Comparison of ENCODE assay signal across 14 cellular contexts in genomic region chr15:70856177-70856883, GRCh38. TPM values are rescaled to one million over a fixed set of nuclear protein-coding genes. Genes with fewer than 3 reads are reported as not detected.
DNase-seq lines count a peak whose midpoint lies in the region; ATAC-seq and TF ChIP-seq lines count a peak whose summit lies in the region.
"Had no signal": no experiment of that assay in that cellular context is flagged by ENCODE, and none has a peak within 500 bp of the region (broad histone marks: within the 10 kb centered on the region; RNA-seq: fewer than 3 reads in every experiment).

No MANE protein-coding gene starts in this region.

- H3K36me3 ChIP-seq in Panc1 (ENCODE audit: control insufficient read depth, insufficient read depth, low read length): no peaks in the 10 kb centered on the region
- H3K36me3 ChIP-seq in esophagus squamous epithelium: no peaks in the 10 kb centered on the region

- POLR2A ChIA-PET in AG04449 (lab: Yijun Ruan, JAX): interaction anchor here (0.6 to 1.9 kb wide), 8 partner anchors 18 to 143 kb away, joined by 3 to 7 read pairs (median 4); no protein-coding TSS in a partner anchor
- POLR2A ChIA-PET in Panc1 (lab: Charles Lee): interaction anchor here (0.5 to 1.1 kb wide), 2 partner anchors 25 to 251 kb away, joined by 4 to 6 read pairs; no protein-coding TSS in a partner anchor
- POLR2A ChIA-PET in GM10248 (lab: Yijun Ruan, JAX): no interaction called here

- TF ChIP-seq POLR2A in esophagus squamous epithelium (IDR thresholded peaks at IDR 0.05): no peak

- H3K27me3 ChIP-seq in Panc1 (ENCODE audit: control insufficient read depth, insufficient read depth, low read length): no peaks in the 10 kb centered on the region
- H3K27me3 ChIP-seq in esophagus squamous epithelium: peaks cover 0 to 42% (median 1%) of the 10 kb centered on the region in 4 donors

- H3K9me3 Mint-ChIP-seq in osteocyte (ENCODE audit: unreplicated experiment) (no peaks in the 10 kb centered on the region), glutamatergic neuron (ENCODE audit: unreplicated experiment) (peaks cover 2% of the 10 kb centered on the region)
- H3K9me3 Mint-ChIP-seq: naive thymus-derived CD4-positive, alpha-beta T cell; T-helper 1 cell treated with Interleukin-12 subunit alpha and Interleukin-12 subunit beta and Interleukin-4 antibody, amounts not matched to agents 30 μg/mL and 1 μg/mL, for 36 hours had no signal

- DNase-seq in AG04449 (ENCODE audit: low read depth, low spot score) (no peak), Panc1 (ENCODE audit: low read depth, low spot score) (no peak), esophagus squamous epithelium (lab: John Stamatoyannopoulos, UW) (no peak), osteocyte (ENCODE audit: extremely low spot score, unreplicated experiment) (no peak), GF-D8 (lab: John Stamatoyannopoulos, UW) (no peak), GM10248 (ENCODE audit: extremely low spot score) (no peak), glutamatergic neuron (no peak)
- DNase-seq: activated CD8-positive, alpha-beta memory T cell treated with anti-CD3 and anti-CD28 coated beads, Interleukin-2, amount 10 ng/mL, durations not matched to agents 7 days and 5 days; naive thymus-derived CD4-positive, alpha-beta T cell; NCI-H524 treated with DMSO at 0.1 percent for 48 hours; stimulated activated CD4-positive, alpha-beta T cell treated with anti-CD3 and anti-CD28 coated beads, Interleukin-4, amount 100 ng/mL, for 1 hour had no signal

- H3K9me3 ChIP-seq in Panc1 (ENCODE audit: control insufficient read depth, insufficient read depth, low read depth, low read length) (no peaks in the 10 kb centered on the region), esophagus squamous epithelium (no peaks in the 10 kb centered on the region)

- peak overlapping the region; percentile 66 for H3K27ac ChIP-seq in Panc1 (ENCODE audit: low read length)
- peak overlapping the region; percentile 40 to 92 (median 78) for H3K27ac ChIP-seq in esophagus squamous epithelium

- in situ Hi-C loops in Panc1 (cut with HindIII; ENCODE audit: low pct_unique_long_range_greater_than_20kb, low sequenced_read_pairs): no loop called here

- H3K4me1 ChIP-seq in Panc1 (ENCODE audit: control insufficient read depth, insufficient read depth, low read length) (peaks cover 28% of the 10 kb centered on the region), esophagus squamous epithelium (peaks cover 0 to 53% (median 23%) of the 10 kb centered on the region in 3 donors)

- ATAC-seq in Panc1 (no peak), HG03457 (IDR thresholded peaks at IDR 0.05; ENCODE audit: unreplicated experiment) (no peak)
- ATAC-seq: activated CD8-positive, alpha-beta memory T cell treated with anti-CD3 and anti-CD28 coated beads, Interleukin-2, amount 10 ng/mL, durations not matched to agents 7 days and 5 days; naive thymus-derived CD4-positive, alpha-beta T cell had no signal

- H3K36me3 Mint-ChIP-seq in osteocyte (ENCODE audit: unreplicated experiment): peaks cover 6% of the 10 kb centered on the region
- peaks cover 5% of the 10 kb centered on the region for H3K36me3 Mint-ChIP-seq in glutamatergic neuron (ENCODE audit: unreplicated experiment)
- H3K36me3 Mint-ChIP-seq: activated CD8-positive, alpha-beta memory T cell treated with anti-CD3 and anti-CD28 coated beads, Interleukin-2, amount 10 ng/mL, durations not matched to agents 7 days and 5 days; naive thymus-derived CD4-positive, alpha-beta T cell had no signal

- H3K4me3 ChIP-seq in AG04449 (ENCODE audit: low read depth, low read length) (peak overlapping the region; percentile 40), Panc1 (ENCODE audit: low read depth in 2 of 2, low read length in 2 of 2) (peak overlapping the region in 1 of 2 experiments; percentile 10; a peak in 2 of 4 replicates), esophagus squamous epithelium (peak overlapping the region in 1 of 4 donors; percentile 15)

- H3K27ac Mint-ChIP-seq in osteocyte (ENCODE audit: unreplicated experiment) (peak overlapping the region; percentile 98), glutamatergic neuron (ENCODE audit: unreplicated experiment) (no peak overlapping the region)
- H3K27ac Mint-ChIP-seq: activated CD8-positive, alpha-beta memory T cell treated with anti-CD3 and anti-CD28 coated beads, Interleukin-2, amount 10 ng/mL, durations not matched to agents 7 days and 5 days; naive thymus-derived CD4-positive, alpha-beta T cell; T-helper 1 cell treated with Interleukin-12 subunit alpha and Interleukin-12 subunit beta and Interleukin-4 antibody, amounts not matched to agents 30 μg/mL and 1 μg/mL, for 36 hours had no signal

- 52 to 71% methylated on average over 7 of the region's 7 CpGs for WGBS in esophagus squamous epithelium, 2 donors

- CTCF ChIA-PET in AG04449 (lab: Yijun Ruan, JAX) (interaction anchor here (0.5 to 2.8 kb wide), 8 partner anchors 13 to 44 kb away, joined by 3 to 25 read pairs (median 4); partner anchors contain the start of genes LRRC49 and THAP10), Panc1 (lab: Charles Lee) (interaction anchor here (0.9 kb wide), 1 partner anchor 18 kb away, joined by 5 read pairs; no protein-coding TSS in a partner anchor), GM10248 (lab: Yijun Ruan, JAX) (interaction anchor here (1.1 kb wide), 1 partner anchor 13 kb away, joined by 3 read pairs; no protein-coding TSS in a partner anchor)

- no peaks in the 10 kb centered on the region for H3K27me3 Mint-ChIP-seq in osteocyte (ENCODE audit: unreplicated experiment)
- peaks cover 9% of the 10 kb centered on the region for H3K27me3 Mint-ChIP-seq in glutamatergic neuron (ENCODE audit: unreplicated experiment)

- peak overlapping the region; percentile 46 for H3K4me3 Mint-ChIP-seq in osteocyte (ENCODE audit: unreplicated experiment)
- no peak overlapping the region for H3K4me3 Mint-ChIP-seq in glutamatergic neuron (ENCODE audit: unreplicated experiment)
- H3K4me3 Mint-ChIP-seq: activated CD8-positive, alpha-beta memory T cell treated with anti-CD3 and anti-CD28 coated beads, Interleukin-2, amount 10 ng/mL, durations not matched to agents 7 days and 5 days; T-helper 1 cell treated with Interleukin-12 subunit alpha and Interleukin-12 subunit beta and Interleukin-4 antibody, amounts not matched to agents 30 μg/mL and 1 μg/mL, for 36 hours had no signal

- TF ChIP-seq CTCF in AG04449 (IDR thresholded peaks at IDR 0.05; ENCODE audit: insufficient read depth, low read length, missing control alignments): no peak
- no peak for TF ChIP-seq CTCF in Panc1 (IDR thresholded peaks at IDR 0.05)
- no peak for TF ChIP-seq CTCF in esophagus squamous epithelium (IDR thresholded peaks at IDR 0.05)
- no peak for TF ChIP-seq CTCF in osteocyte (IDR thresholded peaks at IDR 0.05)
- TF ChIP-seq CTCF in GM10248 (IDR thresholded peaks at IDR 0.05; ENCODE audit: control extremely low read depth, extremely low read depth, low read depth, missing control alignments): no peak
- TF ChIP-seq CTCF in glutamatergic neuron (IDR thresholded peaks at IDR 0.05; ENCODE audit: partially characterized antibody, unreplicated experiment): no peak

- peaks cover 64% of the 10 kb centered on the region for H3K4me1 Mint-ChIP-seq in osteocyte (ENCODE audit: unreplicated experiment)
- peaks cover 5% of the 10 kb centered on the region for H3K4me1 Mint-ChIP-seq in glutamatergic neuron (ENCODE audit: low read depth, unreplicated experiment)

- intact Hi-C loops in Panc1 (cut with micrococcal nuclease; ENCODE audit: unreplicated experiment): no loop called here
- intact Hi-C loops in esophagus squamous epithelium (cut with DNase I): no loop called here

- BruUV-seq in Panc1 (replicated peaks; lab: Mats Ljungman, UMichigan): no TSS peak

RNA-seq across cellular contexts. Expression of gene LARP6, which starts 2.4 kb away (rescaled TPM):
- total RNA-seq in Panc1 (2021; ENCODE audit: unreplicated experiment) (66.3 TPM), esophagus squamous epithelium (10 to 100 TPM in 1 of 4 donors, 1 to 10 TPM in 2, under 1 TPM in 1; 0.30 to 18.7 (median 2.8) TPM), osteocyte (119 and 123 TPM in 2 replicates), glutamatergic neuron (ENCODE audit: unreplicated experiment) (21.6 TPM)
- 69.8 TPM for polyA plus RNA-seq in Panc1 (2012; ENCODE audit: insufficient read length)
- total RNA-seq: activated CD8-positive, alpha-beta memory T cell treated with anti-CD3 and anti-CD28 coated beads, Interleukin-2, amount 10 ng/mL, durations not matched to agents 7 days and 5 days had no signal
- polyA plus RNA-seq: CD14-positive monocyte had no signal

RNA-seq across cellular contexts. Expression of gene THAP10, which starts 35.9 kb away (rescaled TPM):
- total RNA-seq in Panc1 (2021; ENCODE audit: unreplicated experiment): 6.7 TPM
- polyA plus RNA-seq in Panc1 (2012; ENCODE audit: insufficient read length): 2.5 TPM
- total RNA-seq in esophagus squamous epithelium: 1 to 10 TPM; 1.5 to 3.0 (median 2.3) TPM
- total RNA-seq in osteocyte: 1.5 and 1.7 TPM in 2 replicates
- 3.3 TPM for total RNA-seq in glutamatergic neuron (ENCODE audit: unreplicated experiment)
- polyA plus RNA-seq: naive thymus-derived CD4-positive, alpha-beta T cell had no signal

RNA-seq across cellular contexts. Expression of gene LRRC49, which starts 36.3 kb away (rescaled TPM):
- total RNA-seq in Panc1 (2021; ENCODE audit: unreplicated experiment) (8.3 TPM), esophagus squamous epithelium (1 to 10 TPM in 3 of 4 donors, under 1 TPM in 1; 0.34 to 5.5 (median 4.8) TPM), osteocyte (8.9 and 12.5 TPM in 2 replicates), glutamatergic neuron (ENCODE audit: unreplicated experiment) (28.6 TPM)
- 3.3 TPM for polyA plus RNA-seq in Panc1 (2012; ENCODE audit: insufficient read length)
- total RNA-seq: naive thymus-derived CD4-positive, alpha-beta T cell had no signal
- polyA plus RNA-seq: naive thymus-derived CD4-positive, alpha-beta T cell had no signal
